ENCODE assay signal across 21 cellular contexts in the genomic region with DNA sequence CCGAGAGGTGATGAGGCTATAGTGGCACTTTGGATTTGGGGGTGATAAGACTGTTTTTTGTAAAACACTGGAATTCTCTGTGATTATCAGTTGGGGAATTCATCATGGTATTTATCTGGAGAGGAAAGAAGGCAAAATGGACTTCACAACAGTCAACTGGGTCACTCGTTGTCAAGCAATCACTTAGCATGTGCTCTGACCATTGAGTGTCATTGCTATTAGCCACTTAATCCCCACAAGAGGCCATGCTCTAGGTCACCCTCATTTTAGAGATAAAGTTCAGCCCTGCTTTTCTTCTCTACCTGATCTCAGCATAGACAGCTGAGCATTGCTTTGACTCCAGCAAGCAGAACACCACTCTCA.
"Had no signal": no experiment of that assay in that cellular context is flagged by ENCODE, and none has a peak within 500 bp of the region (broad histone marks: within the 10 kb centered on the region; RNA-seq: fewer than 3 reads in every experiment).

No MANE protein-coding gene starts in this region.

- H3K4me1 Mint-ChIP-seq: activated T-helper 17 cell treated with anti-CD3 and anti-CD28 coated beads, Interleukin-2, amount 50 U/mL, for 72 hours had no signal

- H3K9me3 Mint-ChIP-seq: activated CD4-positive, alpha-beta T cell treated with anti-CD3 and anti-CD28 coated beads, Interleukin-2, amount 10 ng/mL, durations not matched to agents 7 days and 5 days; activated CD8-positive, alpha-beta T cell treated with anti-CD3 and anti-CD28 coated beads for 36 hours; activated naive CD8-positive, alpha-beta T cell treated with anti-CD3 and anti-CD28 coated beads for 36 hours; activated T-helper 17 cell treated with anti-CD3 and anti-CD28 coated beads, Interleukin-2, amount 50 U/mL, for 72 hours had no signal

- H3K4me3 ChIP-seq: breast epithelium, right lobe of liver, SK-N-MC, skin epidermis, tibial artery had no signal

- H3K36me3 ChIP-seq: breast epithelium, neutrophil, right lobe of liver, tibial artery, WERI-Rb-1 had no signal

- DNase-seq: activated CD4-positive, alpha-beta T cell treated with anti-CD3 and anti-CD28 coated beads, Interleukin-2, amount 10 ng/mL, durations not matched to agents 7 days and 5 days; activated CD4-positive, CD25-positive, alpha-beta regulatory T cell treated with anti-CD3 and anti-CD28 coated beads, Interleukin-2, amount 50 U/mL, for 72 hours; activated CD8-positive, alpha-beta T cell treated with anti-CD3 and anti-CD28 coated beads for 36 hours; activated naive CD8-positive, alpha-beta T cell treated with anti-CD3 and anti-CD28 coated beads for 36 hours; activated T-cell treated with anti-CD3 and anti-CD28 coated beads, Interleukin-2, amount 50 U/mL, for 1 hour; foreskin melanocyte; right lobe of liver; stimulated activated CD4-positive, alpha-beta T cell treated with anti-CD3 and anti-CD28 coated beads, Interleukin-15, amount 100 ng/mL, for 24 hours; stimulated activated naive CD4-positive, alpha-beta T cell treated with Interleukin-2 at 50 U/mL for 16 hours; T-helper 1 cell; tibial artery; WERI-Rb-1 had no signal

- H3K27ac ChIP-seq: breast epithelium, neutrophil, parathyroid adenoma, right lobe of liver, SK-N-MC, skin epidermis, WERI-Rb-1 had no signal

- H3K9me3 ChIP-seq: breast epithelium, neutrophil, right lobe of liver, tibial artery had no signal

- H3K36me3 Mint-ChIP-seq: activated naive CD8-positive, alpha-beta T cell treated with anti-CD3 and anti-CD28 coated beads for 36 hours had no signal

- ATAC-seq: activated CD8-positive, alpha-beta T cell treated with anti-CD3 and anti-CD28 coated beads for 36 hours; activated T-helper 17 cell treated with anti-CD3 and anti-CD28 coated beads, Interleukin-2, amount 50 U/mL, for 72 hours; left lobe of liver; right lobe of liver had no signal

- H3K4me1 ChIP-seq: right lobe of liver had no signal

- H3K27me3 ChIP-seq: right lobe of liver, tibial artery had no signal

- H3K27ac Mint-ChIP-seq: activated CD4-positive, alpha-beta T cell treated with anti-CD3 and anti-CD28 coated beads, Interleukin-2, amount 10 ng/mL, durations not matched to agents 7 days and 5 days; activated CD8-positive, alpha-beta T cell treated with anti-CD3 and anti-CD28 coated beads for 36 hours; activated naive CD8-positive, alpha-beta T cell treated with anti-CD3 and anti-CD28 coated beads for 36 hours; activated T-helper 17 cell treated with anti-CD3 and anti-CD28 coated beads, Interleukin-2, amount 50 U/mL, for 72 hours had no signal

- H3K4me3 Mint-ChIP-seq: activated CD4-positive, alpha-beta T cell treated with anti-CD3 and anti-CD28 coated beads, Interleukin-2, amount 10 ng/mL, durations not matched to agents 7 days and 5 days; activated CD8-positive, alpha-beta T cell treated with anti-CD3 and anti-CD28 coated beads for 36 hours; activated naive CD8-positive, alpha-beta T cell treated with anti-CD3 and anti-CD28 coated beads for 36 hours; activated T-helper 17 cell treated with anti-CD3 and anti-CD28 coated beads, Interleukin-2, amount 50 U/mL, for 72 hours; central memory CD8-positive, alpha-beta T cell; nephron had no signal
